In genomic region chr5:92391-93220, GRCh38 we compare ENCODE assay signal across 14 cellular contexts. TPM values are rescaled to one million over a fixed set of nuclear protein-coding genes. Genes with fewer than 3 reads are reported as not detected.
DNase-seq lines count a peak whose midpoint lies in the region; TF ChIP-seq lines count a peak whose summit lies in the region.
"Had no signal": no experiment of that assay in that cellular context is flagged by ENCODE, and none has a peak within 500 bp of the region (broad histone marks: within the 10 kb centered on the region; RNA-seq: fewer than 3 reads in every experiment).

No MANE protein-coding gene starts in this region.

- H3K9ac ChIP-seq in adipocyte (ENCODE audit: low read length): no peak overlapping the region

- H3K36me3 ChIP-seq in BJ (ENCODE audit: control insufficient read depth, insufficient read depth, low read length): no peaks in the 10 kb centered on the region
- no peaks in the 10 kb centered on the region for H3K36me3 ChIP-seq in adipocyte (ENCODE audit: control insufficient read depth, insufficient read depth, low read length, severe bottlenecking)
- peaks cover 11% of the 10 kb centered on the region for H3K36me3 ChIP-seq in mesodermal cell (ENCODE audit: control insufficient read depth, insufficient read depth, low read length)
- no peaks in the 10 kb centered on the region for H3K36me3 ChIP-seq in testis (ENCODE audit: low read depth, missing control alignments)
- H3K36me3 ChIP-seq: heart left ventricle had no signal

- no peaks in the 10 kb centered on the region for H3K4me1 Mint-ChIP-seq in HFFc6 (ENCODE audit: low read depth)

- no peak overlapping the region for H3K27ac ChIP-seq in mesodermal cell (ENCODE audit: low read depth, low read length, severe bottlenecking)
- H3K27ac ChIP-seq in testis: no peak overlapping the region
- H3K27ac ChIP-seq: heart left ventricle had no signal

- peak overlapping the region; percentile 61; the same call in 1 of the 2 replicates for H3K4me3 Mint-ChIP-seq in HFFc6

- POLR2A ChIA-PET in BJ (lab: Charles Lee): no interaction called here

- no peak overlapping the region for H3K27ac Mint-ChIP-seq in HFFc6
- H3K27ac Mint-ChIP-seq: CD4-positive, alpha-beta T cell had no signal

- H3K4me3 ChIP-seq in BJ (ENCODE audit: low read depth, low read length) (peak overlapping the region; percentile 28), adipocyte (ENCODE audit: low read length) (no peak overlapping the region), mesodermal cell (ENCODE audit: extremely low read depth, insufficient read depth, low read length, poor library complexity, severe bottlenecking) (peak overlapping the region; percentile 37), testis (no peak overlapping the region)

- 2 to 6% methylated on average over 7 to 19 of the region's 38 CpGs for WGBS in mesodermal cell (ENCODE audit: insufficient coverage in 2 of 2), 2 experiments
- WGBS in testis, 2 donors: 12 to 13% methylated on average over 10 to 18 of the region's 38 CpGs

- H3K36me3 Mint-ChIP-seq in HFFc6 (ENCODE audit: low read depth): no peaks in the 10 kb centered on the region

- no peak for DNase-seq in BJ (ENCODE audit: low read depth)
- no peak for DNase-seq in HFFc6
- peak; percentile 34 for DNase-seq in adipocyte (ENCODE audit: low read depth)
- no peak for DNase-seq in MV-4-11 (lab: John Stamatoyannopoulos, UW)
- no peak for DNase-seq in NCI-H1092 treated with DMSO at 0.1 percent for 48 hours (lab: John Stamatoyannopoulos, UW)
- DNase-seq in testis: no peak
- DNase-seq in activated CD8-positive, alpha-beta memory T cell treated with anti-CD3 and anti-CD28 coated beads for 24 hours: no peak
- DNase-seq: activated CD4-positive, alpha-beta T cell treated with anti-CD3 and anti-CD28 coated beads, Interleukin-2, amount 50 U/mL, for 4 hours; CD4-positive, alpha-beta T cell; effector memory CD4-positive, alpha-beta T cell; GOT3; T-helper 1 cell had no signal

- H3K9me3 Mint-ChIP-seq in HFFc6: no peaks in the 10 kb centered on the region
- H3K9me3 Mint-ChIP-seq: CD4-positive, alpha-beta T cell had no signal

- H3K9me3 ChIP-seq in adipocyte (ENCODE audit: control insufficient read depth, low read length) (peaks cover 8% of the 10 kb centered on the region), mesodermal cell (ENCODE audit: control insufficient read depth, low read length) (no peaks in the 10 kb centered on the region), testis (no peaks in the 10 kb centered on the region)

- H3K27me3 ChIP-seq in BJ (ENCODE audit: control insufficient read depth, insufficient read depth, low read length) (peaks cover 26% of the 10 kb centered on the region), adipocyte (replicated peaks; ENCODE audit: control insufficient read depth, insufficient read depth, low read length) (peaks cover 77% of the 10 kb centered on the region), testis (no peaks in the 10 kb centered on the region)

- intact Hi-C loops in testis (cut with DNase I; ENCODE audit: low total_unique reads): no loop called here

- H3K27me3 Mint-ChIP-seq in HFFc6 (ENCODE audit: insufficient read depth): peaks cover 75% of the 10 kb centered on the region

- CTCF ChIA-PET in BJ (lab: Yijun Ruan, JAX): interaction anchor here (0.8 kb wide), 1 partner anchor 14 kb away, joined by 3 read pairs; no protein-coding TSS in a partner anchor

- H3K4me1 ChIP-seq in adipocyte (ENCODE audit: control insufficient read depth, insufficient read depth, low read length) (no peaks in the 10 kb centered on the region), mesodermal cell (ENCODE audit: control insufficient read depth, insufficient read depth, low read length, poor library complexity, severe bottlenecking) (no peaks in the 10 kb centered on the region), testis (no peaks in the 10 kb centered on the region)

- TF ChIP-seq CTCF in BJ (IDR thresholded peaks at IDR 0.05; ENCODE audit: insufficient read depth, low read depth, low read length): no peak
- no peak for TF ChIP-seq CTCF in HFFc6 (IDR thresholded peaks at IDR 0.05)
- TF ChIP-seq CTCF in testis (IDR thresholded peaks at IDR 0.05): no peak

- TF ChIP-seq POLR2A in testis (IDR thresholded peaks at IDR 0.05): no peak

RNA-seq across cellular contexts. Expression of gene PLEKHG4B, which starts 0.6 kb away (rescaled TPM):
- polyA plus RNA-seq in BJ (2011; rRNA removed) (0.72 and 1.4 TPM in 2 replicates), testis (ENCODE audit: insufficient read depth, low read depth, low replicate concordance) (3.2 TPM)
- polyA minus RNA-seq in BJ (2011; rRNA and poly(A)+ RNA removed): 1.2 and 1.7 TPM in 2 replicates
- total RNA-seq in HFFc6 (2021; fragmentation: NEBNext Ultra II Directional; extraction: Animal tissue kit (Norgen Biotek cat#: 25700)): 1 to 10 TPM in 4 of 6 experiments, under 1 TPM in 2; 0.66 to 4.3 (median 3.9) TPM
- 7.3 TPM for polyA plus RNA-seq in mesodermal cell (2013, experiment 1 of 2)
- 7.8 TPM for polyA plus RNA-seq in mesodermal cell (2013, experiment 2 of 2)
- total RNA-seq in testis: 1 to 10 TPM; 6.0 to 6.9 TPM
- polyA plus RNA-seq: heart left ventricle had no signal

Comparison
In these comparisons a context has a peak if more than half of its experiments do, and no peak if none do; other contexts are left out.
1. H3K4me3 ChIP-seq: peak in BJ (single experiment) and mesodermal cell (single experiment); none in adipocyte (single experiment) and testis (0 of 2).